In genomic region chr10:111208951-111209350, GRCh38 we compare ENCODE assay signal across 38 cellular contexts.
"Had no signal": no experiment of that assay in that cellular context is flagged by ENCODE, and none has a peak within 500 bp of the region (broad histone marks: within the 10 kb centered on the region; RNA-seq: fewer than 3 reads in every experiment).

No MANE protein-coding gene starts in this region.

- H3K4me1 Mint-ChIP-seq: activated naive CD4-positive, alpha-beta T cell treated with anti-CD3 and anti-CD28 coated beads, Interleukin-2, amount 10 ng/mL, durations not matched to agents 7 days and 5 days; activated naive CD4-positive, alpha-beta T cell treated with anti-CD3 and anti-CD28 coated beads, Interleukin-2, amount 50 U/mL, for 24 hours; activated naive CD8-positive, alpha-beta T cell treated with anti-CD3 and anti-CD28 coated beads for 36 hours; activated naive CD8-positive, alpha-beta T cell treated with anti-CD3 and anti-CD28 coated beads, Interleukin-2, amount 10 ng/mL, durations not matched to agents 7 days and 5 days; activated naive CD8-positive, alpha-beta T cell treated with anti-CD3 and anti-CD28 coated beads, Interleukin-2, amount 50 U/mL, for 24 hours; central memory CD8-positive, alpha-beta T cell had no signal

- H3K36me3 Mint-ChIP-seq: activated naive CD4-positive, alpha-beta T cell treated with anti-CD3 and anti-CD28 coated beads, Interleukin-2, amount 10 ng/mL, durations not matched to agents 7 days and 5 days; activated naive CD4-positive, alpha-beta T cell treated with anti-CD3 and anti-CD28 coated beads, Interleukin-2, amount 50 U/mL, for 24 hours; activated naive CD4-positive, alpha-beta T cell treated with anti-CD3 and anti-CD28 coated beads, Interleukin-2, amount 50 U/mL, for 72 hours; activated naive CD8-positive, alpha-beta T cell; activated naive CD8-positive, alpha-beta T cell treated with anti-CD3 and anti-CD28 coated beads for 36 hours; activated naive CD8-positive, alpha-beta T cell treated with anti-CD3 and anti-CD28 coated beads, Interleukin-2, amount 10 ng/mL, durations not matched to agents 7 days and 5 days; brain had no signal

- H3K9me3 ChIP-seq: adrenal gland, ascending aorta, body of pancreas had no signal

- H3K27ac ChIP-seq: adrenal gland, ascending aorta, body of pancreas, brain microvascular endothelial cell, breast epithelium, cardiac muscle cell had no signal

- ATAC-seq: activated naive CD4-positive, alpha-beta T cell treated with anti-CD3 and anti-CD28 coated beads, Interleukin-2, amount 50 U/mL, for 72 hours; activated naive CD8-positive, alpha-beta T cell treated with anti-CD3 and anti-CD28 coated beads, Interleukin-2, amount 50 U/mL, for 24 hours; activated T-cell treated with anti-CD3 and anti-CD28 coated beads, Interleukin-2, amount 50 U/mL, for 4 hours; activated T-cell treated with anti-CD3 and anti-CD28 coated beads, Interleukin-2, amount 50 U/mL, for 72 hours; body of pancreas had no signal

- H3K36me3 ChIP-seq: adrenal gland, ascending aorta, brain microvascular endothelial cell, breast epithelium, cardiac muscle cell had no signal

- H3K4me1 ChIP-seq: adrenal gland, ascending aorta, breast epithelium had no signal

- H3K27me3 ChIP-seq: adrenal gland, ascending aorta, body of pancreas, brain microvascular endothelial cell, breast epithelium, cardiac muscle cell had no signal

- H3K4me3 ChIP-seq: adrenal gland, ascending aorta, body of pancreas, breast epithelium, cardiac muscle cell had no signal

- H3K4me3 Mint-ChIP-seq: activated naive CD4-positive, alpha-beta T cell treated with anti-CD3 and anti-CD28 coated beads for 36 hours; activated naive CD4-positive, alpha-beta T cell treated with anti-CD3 and anti-CD28 coated beads, Interleukin-2, amount 10 ng/mL, durations not matched to agents 7 days and 5 days; activated naive CD4-positive, alpha-beta T cell treated with anti-CD3 and anti-CD28 coated beads, Interleukin-2, amount 50 U/mL, for 24 hours; activated naive CD8-positive, alpha-beta T cell; activated naive CD8-positive, alpha-beta T cell treated with anti-CD3 and anti-CD28 coated beads for 36 hours; activated naive CD8-positive, alpha-beta T cell treated with anti-CD3 and anti-CD28 coated beads, Interleukin-2, amount 10 ng/mL, durations not matched to agents 7 days and 5 days; activated naive CD8-positive, alpha-beta T cell treated with anti-CD3 and anti-CD28 coated beads, Interleukin-2, amount 50 U/mL, for 24 hours; activated T-cell treated with anti-CD3 and anti-CD28 coated beads, Interleukin-2, amount 50 U/mL, for 24 hours; activated T-cell treated with anti-CD3 and anti-CD28 coated beads, Interleukin-2, amount 50 U/mL, for 4 hours; activated T-cell treated with anti-CD3 and anti-CD28 coated beads, Interleukin-2, amount 50 U/mL, for 72 hours; activated T-helper 1 cell treated with anti-CD3 and anti-CD28 coated beads, Interleukin-12 subunit alpha, Interleukin-12 subunit beta, Interleukin-2, Interleukin-4 antibody, amounts not matched to agents 30 ng/mL and 10 ng/mL and 1 ng/mL, durations not matched to agents 14 hours and 24 hours and 36 hours; brain; central memory CD8-positive, alpha-beta T cell had no signal

- H3K27ac Mint-ChIP-seq: activated naive CD4-positive, alpha-beta T cell treated with anti-CD3 and anti-CD28 coated beads for 36 hours; activated naive CD4-positive, alpha-beta T cell treated with anti-CD3 and anti-CD28 coated beads, Interleukin-2, amount 10 ng/mL, durations not matched to agents 7 days and 5 days; activated naive CD4-positive, alpha-beta T cell treated with anti-CD3 and anti-CD28 coated beads, Interleukin-2, amount 50 U/mL, for 24 hours; activated naive CD4-positive, alpha-beta T cell treated with anti-CD3 and anti-CD28 coated beads, Interleukin-2, amount 50 U/mL, for 72 hours; activated naive CD8-positive, alpha-beta T cell; activated naive CD8-positive, alpha-beta T cell treated with anti-CD3 and anti-CD28 coated beads for 36 hours; activated naive CD8-positive, alpha-beta T cell treated with anti-CD3 and anti-CD28 coated beads, Interleukin-2, amount 10 ng/mL, durations not matched to agents 7 days and 5 days; activated naive CD8-positive, alpha-beta T cell treated with anti-CD3 and anti-CD28 coated beads, Interleukin-2, amount 50 U/mL, for 24 hours; activated T-cell treated with anti-CD3 and anti-CD28 coated beads, Interleukin-2, amount 50 U/mL, for 24 hours; activated T-cell treated with anti-CD3 and anti-CD28 coated beads, Interleukin-2, amount 50 U/mL, for 72 hours; activated T-helper 1 cell treated with anti-CD3 and anti-CD28 coated beads, Interleukin-12 subunit alpha, Interleukin-12 subunit beta, Interleukin-2, Interleukin-4 antibody, amounts not matched to agents 30 ng/mL and 10 ng/mL and 1 ng/mL, durations not matched to agents 14 hours and 24 hours and 36 hours; activated T-helper 2 cell treated with anti-CD3 and anti-CD28 coated beads, Interferon-gamma antibody, Interleukin-2, Interleukin-4, amounts not matched to agents 10 μg/mL and 5 μg/mL and 100 μg/mL, durations not matched to agents 14 hours and 24 hours and 36 hours had no signal

- H3K27me3 Mint-ChIP-seq: activated naive CD8-positive, alpha-beta T cell treated with anti-CD3 and anti-CD28 coated beads, Interleukin-2, amount 10 ng/mL, durations not matched to agents 7 days and 5 days; activated T-cell treated with anti-CD3 and anti-CD28 coated beads, Interleukin-2, amount 50 U/mL, for 24 hours had no signal

- DNase-seq: activated effector memory CD4-positive, alpha-beta T cell treated with anti-CD3 and anti-CD28 coated beads, Interleukin-2, amount 50 U/mL, for 16 hours; activated effector memory CD4-positive, alpha-beta T cell treated with Interleukin-2 at 50 U/mL for 16 hours; activated gamma-delta T cell; activated gamma-delta T cell treated with Interleukin-2 at 50 U/mL for 16 hours; activated naive CD4-positive, alpha-beta T cell; activated naive CD4-positive, alpha-beta T cell treated with anti-CD3 and anti-CD28 coated beads for 36 hours; activated naive CD4-positive, alpha-beta T cell treated with anti-CD3 and anti-CD28 coated beads, Interleukin-2, amount 10 ng/mL, durations not matched to agents 7 days and 5 days; activated naive CD4-positive, alpha-beta T cell treated with anti-CD3 and anti-CD28 coated beads, Interleukin-2, amount 50 U/mL, for 16 hours; activated naive CD4-positive, alpha-beta T cell treated with Interleukin-2 at 50 U/mL for 16 hours; activated naive CD8-positive, alpha-beta T cell treated with anti-CD3 and anti-CD28 coated beads for 36 hours; activated naive CD8-positive, alpha-beta T cell treated with anti-CD3 and anti-CD28 coated beads, Interleukin-2, amount 10 ng/mL, durations not matched to agents 7 days and 5 days; activated naive CD8-positive, alpha-beta T cell treated with anti-CD3 and anti-CD28 coated beads, Interleukin-2, amount 50 U/mL, for 24 hours; activated T-cell treated with anti-CD3 and anti-CD28 coated beads for 4 hours; activated T-cell treated with anti-CD3 and anti-CD28 coated beads, Interleukin-2, amount 50 U/mL, for 1 hour; activated T-cell treated with anti-CD3 and anti-CD28 coated beads, Interleukin-2, amount 50 U/mL, for 24 hours; activated T-cell treated with anti-CD3 and anti-CD28 coated beads, Interleukin-2, amount 50 U/mL, for 4 hours; activated T-cell treated with anti-CD3 and anti-CD28 coated beads, Interleukin-2, amount 50 U/mL, for 48 hours; activated T-cell treated with anti-CD3 and anti-CD28 coated beads, Interleukin-2, amount 50 U/mL, for 72 hours; adrenal gland; amniotic stem cell; amygdala; anterior cingulate cortex; aorta; body of pancreas; caudate nucleus; central memory CD4-positive, alpha-beta T cell; cerebellar nuclear complex had no signal

- H3K9me3 Mint-ChIP-seq: activated naive CD4-positive, alpha-beta T cell treated with anti-CD3 and anti-CD28 coated beads for 36 hours; activated naive CD4-positive, alpha-beta T cell treated with anti-CD3 and anti-CD28 coated beads, Interleukin-2, amount 10 ng/mL, durations not matched to agents 7 days and 5 days; activated naive CD4-positive, alpha-beta T cell treated with anti-CD3 and anti-CD28 coated beads, Interleukin-2, amount 50 U/mL, for 24 hours; activated naive CD4-positive, alpha-beta T cell treated with anti-CD3 and anti-CD28 coated beads, Interleukin-2, amount 50 U/mL, for 72 hours; activated naive CD8-positive, alpha-beta T cell treated with anti-CD3 and anti-CD28 coated beads for 36 hours; activated naive CD8-positive, alpha-beta T cell treated with anti-CD3 and anti-CD28 coated beads, Interleukin-2, amount 10 ng/mL, durations not matched to agents 7 days and 5 days; activated naive CD8-positive, alpha-beta T cell treated with anti-CD3 and anti-CD28 coated beads, Interleukin-2, amount 50 U/mL, for 24 hours; activated T-cell treated with anti-CD3 and anti-CD28 coated beads, Interleukin-2, amount 50 U/mL, for 24 hours; activated T-cell treated with anti-CD3 and anti-CD28 coated beads, Interleukin-2, amount 50 U/mL, for 4 hours; activated T-cell treated with anti-CD3 and anti-CD28 coated beads, Interleukin-2, amount 50 U/mL, for 72 hours; activated T-helper 1 cell treated with anti-CD3 and anti-CD28 coated beads, Interleukin-12 subunit alpha, Interleukin-12 subunit beta, Interleukin-2, Interleukin-4 antibody, amounts not matched to agents 30 ng/mL and 10 ng/mL and 1 ng/mL, durations not matched to agents 14 hours and 24 hours and 36 hours; activated T-helper 2 cell treated with anti-CD3 and anti-CD28 coated beads, Interferon-gamma antibody, Interleukin-2, Interleukin-4, amounts not matched to agents 10 μg/mL and 5 μg/mL and 100 μg/mL, durations not matched to agents 14 hours and 24 hours and 36 hours; central memory CD8-positive, alpha-beta T cell had no signal
